26 cellular contexts compared by ENCODE assay signal in the genomic region with DNA sequence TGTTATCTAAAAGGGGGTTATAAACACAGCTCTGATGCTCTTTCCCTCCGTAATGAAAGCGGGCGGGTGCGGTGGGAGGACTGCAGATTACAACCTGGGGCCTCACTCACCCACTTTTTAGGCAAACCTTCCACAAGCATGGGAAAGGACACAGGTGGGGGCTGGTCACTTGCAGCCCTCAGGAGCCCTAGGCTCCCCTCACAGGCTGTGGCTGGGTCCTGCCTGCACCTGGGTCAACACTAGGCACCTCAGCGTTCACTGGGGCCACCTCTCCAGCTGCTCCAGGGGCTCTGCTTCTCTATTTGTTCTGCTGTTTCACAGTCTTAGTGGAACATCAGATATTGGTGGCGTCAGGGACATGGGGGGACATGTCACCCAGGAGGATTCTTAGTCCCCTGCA. TPM values are rescaled to one million over a fixed set of nuclear protein-coding genes. Genes with fewer than 3 reads are reported as not detected.
"Had no signal": no experiment of that assay in that cellular context is flagged by ENCODE, and none has a peak within 500 bp of the region (broad histone marks: within the 10 kb centered on the region; RNA-seq: fewer than 3 reads in every experiment).

No MANE protein-coding gene starts in this region.

- H3K9me3 Mint-ChIP-seq: naive thymus-derived CD8-positive, alpha-beta T cell; natural killer cell treated with Interleukin-12 subunit alpha and Interleukin-12 subunit beta and Interleukin-15 and Interleukin-18, amount 100 ng/mL, for 72 hours; nephron progenitor cell; neural crest cell; stimulated activated effector memory CD8-positive, alpha-beta T cell treated with anti-CD3 and anti-CD28 coated beads, Interleukin-12 subunit alpha, Interleukin-12 subunit beta, amount 100 ng/mL, for 72 hours; stimulated activated naive B cell treated with anti-CD40 and anti-IgM and Interleukin-4, amounts not matched to agents 10 μg/mL and 1 μg/mL and 100 μg/mL, for 72 hours; stimulated activated naive CD8-positive, alpha-beta T cell treated with anti-CD3 and anti-CD28 coated beads, Interleukin-15, Interleukin-2, amounts not matched to agents 100 ng/mL and 50 ng/mL, for 24 hours had no signal

- H3K4me1 ChIP-seq: right lobe of liver had no signal

- H3K27ac ChIP-seq: ovary, right lobe of liver, sigmoid colon, stomach, thyroid gland, upper lobe of left lung, vagina had no signal

- H3K9me3 ChIP-seq: ovary, psoas muscle, right lobe of liver, sigmoid colon, stomach, thoracic aorta, thyroid gland, tibial nerve, upper lobe of left lung, vagina had no signal

- H3K4me3 ChIP-seq: ovary, psoas muscle, right lobe of liver, sigmoid colon, stomach, thoracic aorta, thyroid gland, tibial nerve, upper lobe of left lung, vagina had no signal

- DNase-seq: naive thymus-derived CD8-positive, alpha-beta T cell; nephron progenitor cell; occipital lobe; ovary; psoas muscle; right cardiac atrium; right lobe of liver; sigmoid colon; small intestine; stimulated activated CD4-positive, alpha-beta T cell treated with anti-CD3 and anti-CD28 coated beads, Interleukin-15, amount 100 ng/mL, for 24 hours; stimulated activated CD4-positive, alpha-beta T cell treated with anti-CD3 and anti-CD28 coated beads, Interleukin-2, amount 100 ng/mL, for 24 hours; stimulated activated CD4-positive, alpha-beta T cell treated with anti-CD3 and anti-CD28 coated beads, Interleukin-2, amount 100 ng/mL, for 48 hours; stimulated activated CD4-positive, alpha-beta T cell treated with anti-CD3 and anti-CD28 coated beads, Interleukin-4, amount 100 ng/mL, for 24 hours; stimulated activated naive B cell treated with anti-CD40 and anti-IgM and Interleukin-4, amounts not matched to agents 10 μg/mL and 1 μg/mL and 100 μg/mL, for 72 hours; stimulated activated naive CD4-positive, alpha-beta T cell treated with Interleukin-2 at 50 U/mL for 16 hours; stomach; thyroid gland; trophoblast cell; upper lobe of left lung had no signal

- ATAC-seq: naive thymus-derived CD8-positive, alpha-beta T cell; natural killer cell treated with Interleukin-12 subunit alpha and Interleukin-12 subunit beta and Interleukin-15 and Interleukin-18, amount 100 ng/mL, for 72 hours; psoas muscle; right cardiac atrium; right lobe of liver; stimulated activated effector memory CD8-positive, alpha-beta T cell treated with anti-CD3 and anti-CD28 coated beads, Interleukin-12 subunit alpha, Interleukin-12 subunit beta, amount 100 ng/mL, for 72 hours; stimulated activated naive B cell treated with anti-CD40 and anti-IgM and Interleukin-4, amounts not matched to agents 10 μg/mL and 1 μg/mL and 100 μg/mL, for 72 hours had no signal

- H3K27ac Mint-ChIP-seq: natural killer cell treated with Interleukin-12 subunit alpha and Interleukin-12 subunit beta and Interleukin-15 and Interleukin-18, amount 100 ng/mL, for 72 hours; nephron progenitor cell; stimulated activated effector memory CD8-positive, alpha-beta T cell treated with anti-CD3 and anti-CD28 coated beads, Interleukin-12 subunit alpha, Interleukin-12 subunit beta, amount 100 ng/mL, for 72 hours; stimulated activated naive B cell treated with anti-CD40 and anti-IgM and Interleukin-4, amounts not matched to agents 10 μg/mL and 1 μg/mL and 100 μg/mL, for 72 hours; stimulated activated naive CD8-positive, alpha-beta T cell treated with anti-CD3 and anti-CD28 coated beads, Interleukin-15, Interleukin-2, amounts not matched to agents 100 ng/mL and 50 ng/mL, for 24 hours had no signal

- H3K27me3 ChIP-seq: ovary, right lobe of liver, sigmoid colon, stomach, thyroid gland, tibial nerve, upper lobe of left lung, vagina had no signal

- H3K4me3 Mint-ChIP-seq: naive thymus-derived CD8-positive, alpha-beta T cell; natural killer cell treated with Interleukin-12 subunit alpha and Interleukin-12 subunit beta and Interleukin-15 and Interleukin-18, amount 100 ng/mL, for 72 hours; nephron progenitor cell; neural crest cell; stimulated activated effector memory CD8-positive, alpha-beta T cell treated with anti-CD3 and anti-CD28 coated beads, Interleukin-12 subunit alpha, Interleukin-12 subunit beta, amount 100 ng/mL, for 72 hours; stimulated activated naive B cell treated with anti-CD40 and anti-IgM and Interleukin-4, amounts not matched to agents 10 μg/mL and 1 μg/mL and 100 μg/mL, for 72 hours; stimulated activated naive CD8-positive, alpha-beta T cell treated with anti-CD3 and anti-CD28 coated beads, Interleukin-15, Interleukin-2, amounts not matched to agents 100 ng/mL and 50 ng/mL, for 24 hours had no signal

- H3K4me1 Mint-ChIP-seq: neural crest cell had no signal

- H3K27me3 Mint-ChIP-seq: naive thymus-derived CD8-positive, alpha-beta T cell; natural killer cell treated with Interleukin-12 subunit alpha and Interleukin-12 subunit beta and Interleukin-15 and Interleukin-18, amount 100 ng/mL, for 72 hours; stimulated activated naive CD8-positive, alpha-beta T cell treated with anti-CD3 and anti-CD28 coated beads, Interleukin-15, Interleukin-2, amounts not matched to agents 100 ng/mL and 50 ng/mL, for 24 hours had no signal

- H3K36me3 Mint-ChIP-seq: naive thymus-derived CD8-positive, alpha-beta T cell; natural killer cell treated with Interleukin-12 subunit alpha and Interleukin-12 subunit beta and Interleukin-15 and Interleukin-18, amount 100 ng/mL, for 72 hours; stimulated activated effector memory CD8-positive, alpha-beta T cell treated with anti-CD3 and anti-CD28 coated beads, Interleukin-12 subunit alpha, Interleukin-12 subunit beta, amount 100 ng/mL, for 72 hours; stimulated activated naive B cell treated with anti-CD40 and anti-IgM and Interleukin-4, amounts not matched to agents 10 μg/mL and 1 μg/mL and 100 μg/mL, for 72 hours had no signal

- H3K36me3 ChIP-seq: ovary, right lobe of liver, sigmoid colon, stomach, thoracic aorta, thyroid gland, tibial nerve, vagina had no signal

RNA-seq across cellular contexts. Expression of a gene that starts 43.8 kb away (rescaled TPM):
- total RNA-seq: thoracic aorta had no signal
- polyA plus RNA-seq: naive thymus-derived CD8-positive, alpha-beta T cell had no signal
